Comparison of ENCODE assay signal across 1 cellular context in genomic region chr1:75908717-75909152, GRCh38.
TF ChIP-seq lines count a peak whose summit lies in the region.

No MANE protein-coding gene starts in this region.

TF ChIP-seq in WTC11, 78 proteins besides CTCF, POLR2A, EP300 and RAD21 (continued from another document):
- TF ChIP-seq USF1 (CRISPR knock-in tag; IDR thresholded peaks at IDR 0.05): no peak
- no peak for TF ChIP-seq NFE2L1 (CRISPR knock-in tag; IDR thresholded peaks at IDR 0.05)
- no peak for TF ChIP-seq HMGXB4 (CRISPR knock-in tag; IDR thresholded peaks at IDR 0.05)
TF ChIP-seq in WTC11: peak in this region for 0.
